20 cellular contexts compared by ENCODE assay signal in genomic region chr22:19901577-19902244, GRCh38. TPM values are rescaled to one million over a fixed set of nuclear protein-coding genes. Genes with fewer than 3 reads are reported as not detected.
A peak's percentile ranks its signal among the peaks of the same experiment; 100 is the strongest.
DNase-seq lines count a peak whose midpoint lies in the region; ATAC-seq and TF ChIP-seq lines count a peak whose summit lies in the region.
"Had no signal": no experiment of that assay in that cellular context is flagged by ENCODE, and none has a peak within 500 bp of the region (broad histone marks: within the 10 kb centered on the region; RNA-seq: fewer than 3 reads in every experiment).

No MANE protein-coding gene starts in this region.

- no peak overlapping the region for H3K4me3 ChIP-seq in BLaER1 treated with 17β-estradiol and CSF1 and Interleukin-3, amounts not matched to agents 10 nM and 100 nM
- H3K4me3 ChIP-seq in Loucy (ENCODE audit: low read length, poor library complexity, severe bottlenecking): no peak overlapping the region
- no peak overlapping the region for H3K4me3 ChIP-seq in neural progenitor cell
- no peak overlapping the region for H3K4me3 ChIP-seq in Caco-2 (ENCODE audit: low read depth, low read length)
- H3K4me3 ChIP-seq: A549, GM23248, HAP-1 had no signal

- CTCF ChIA-PET in Caco-2 (lab: Charles Lee): interaction anchor here (1.0 kb wide), 1 partner anchor 8 kb away, joined by 4 read pairs; no protein-coding TSS in a partner anchor

- no peaks in the 10 kb centered on the region for H3K9me3 ChIP-seq in BLaER1 treated with 17β-estradiol and CSF1 and Interleukin-3, amounts not matched to agents 10 nM and 100 nM (replicated peaks in 1 of 11)
- no peaks in the 10 kb centered on the region for H3K9me3 ChIP-seq in Loucy (ENCODE audit: insufficient read depth, low read depth, low read length)
- H3K9me3 ChIP-seq in neural progenitor cell (ENCODE audit: low read depth): no peaks in the 10 kb centered on the region
- no peaks in the 10 kb centered on the region for H3K9me3 ChIP-seq in Caco-2
- H3K9me3 ChIP-seq: A549, HAP-1 had no signal

- H3K27ac ChIP-seq in BLaER1 treated with 17β-estradiol and CSF1 and Interleukin-3, amounts not matched to agents 10 nM and 100 nM: no peak overlapping the region
- no peak overlapping the region for H3K27ac ChIP-seq in neural progenitor cell
- H3K27ac ChIP-seq: A549, GM23248, HL-60 had no signal

- ATAC-seq in GM21515 (IDR thresholded peaks at IDR 0.05; ENCODE audit: unreplicated experiment): no peak
- ATAC-seq: A549, SK-N-SH treated with all-trans-retinoic acid at 6 μM for 48 hours had no signal

- peaks cover 0 to 4% (median 0%) of the 10 kb centered on the region in 5 experiments for H3K9me3 Mint-ChIP-seq in brain
- H3K9me3 Mint-ChIP-seq in neural progenitor cell: no peaks in the 10 kb centered on the region
- no peaks in the 10 kb centered on the region for H3K9me3 Mint-ChIP-seq in Caco-2 (ENCODE audit: unreplicated experiment)
- H3K9me3 Mint-ChIP-seq: CD14-positive monocyte; CD8-positive, alpha-beta memory T cell had no signal

- no peaks in the 10 kb centered on the region for H3K9me2 ChIP-seq in Loucy (replicated peaks; ENCODE audit: low read depth, low read length)

- H3K79me2 ChIP-seq in Loucy (ENCODE audit: insufficient read depth, low read length) (no peaks in the 10 kb centered on the region), neural progenitor cell (ENCODE audit: low read depth) (no peaks in the 10 kb centered on the region)

- peaks cover 0 to 44% (median 0%) of the 10 kb centered on the region in 11 experiments; a peak in 7 of 22 replicates for H3K36me3 ChIP-seq in BLaER1 treated with 17β-estradiol and CSF1 and Interleukin-3, amounts not matched to agents 10 nM and 100 nM
- H3K36me3 ChIP-seq in Loucy (ENCODE audit: insufficient read depth, low read length) (no peaks in the 10 kb centered on the region), neural progenitor cell (no peaks in the 10 kb centered on the region), Caco-2 (ENCODE audit: control insufficient read depth, insufficient read depth, low read length) (no peaks in the 10 kb centered on the region)
- H3K36me3 ChIP-seq: HAP-1 had no signal

- peaks cover 0 to 41% (median 0%) of the 10 kb centered on the region in 11 experiments; a peak in 5 of 22 replicates for H4K20me1 ChIP-seq in BLaER1 treated with 17β-estradiol and CSF1 and Interleukin-3, amounts not matched to agents 10 nM and 100 nM
- H4K20me1 ChIP-seq in Loucy (ENCODE audit: insufficient read depth, low read length, poor library complexity, severe bottlenecking) (no peaks in the 10 kb centered on the region), neural progenitor cell (ENCODE audit: low read depth) (no peaks in the 10 kb centered on the region)

- no peak overlapping the region for H2AFZ ChIP-seq in Loucy (ENCODE audit: low read length)
- no peak overlapping the region for H2AFZ ChIP-seq in neural progenitor cell (replicated peaks)
- H2AFZ ChIP-seq: GM23248 had no signal

- POLR2A ChIA-PET in Caco-2 (lab: Charles Lee): no interaction called here

- no peaks in the 10 kb centered on the region for H3K27me3 ChIP-seq in BLaER1 treated with 17β-estradiol and CSF1 and Interleukin-3, amounts not matched to agents 10 nM and 100 nM
- no peaks in the 10 kb centered on the region for H3K27me3 ChIP-seq in Loucy (ENCODE audit: insufficient read depth, low read length, poor library complexity, severe bottlenecking)
- no peaks in the 10 kb centered on the region for H3K27me3 ChIP-seq in neural progenitor cell
- no peaks in the 10 kb centered on the region for H3K27me3 ChIP-seq in Caco-2 (replicated peaks; ENCODE audit: control insufficient read depth, insufficient read depth, low read length)

- H3K27ac Mint-ChIP-seq in brain: peak overlapping the region in 4 of 5 experiments; percentile 73 to 91 (median 86)
- peak overlapping the region; percentile 16 for H3K27ac Mint-ChIP-seq in neural progenitor cell
- no peak overlapping the region for H3K27ac Mint-ChIP-seq in Caco-2 (ENCODE audit: unreplicated experiment)

- intact Hi-C loops in Caco-2 (cut with micrococcal nuclease; ENCODE audit: unreplicated experiment) (no loop called here), cardiac septum (cut with DNase I) (loop anchor here (10.0 kb wide), 1 partner anchor 87 kb away; no protein-coding TSS in a partner anchor)

- DNase-seq in neural progenitor cell (ENCODE audit: low spot score): no peak
- no peak for DNase-seq in Caco-2
- DNase-seq in NCI-H1417 (lab: John Stamatoyannopoulos, UW): no peak
- DNase-seq in cardiac septum (ENCODE audit: low spot score): no peak
- DNase-seq: Calu3; CD8-positive, alpha-beta memory T cell; GM23248; Kasumi-1; MV-4-11; NCI-H1930; NCI-H748 treated with DMSO at 0.1 percent for 48 hours had no signal

- H3F3A ChIP-seq in Loucy (ENCODE audit: low read depth): no peaks in the 10 kb centered on the region
- peaks cover 8% of the 10 kb centered on the region for H3F3A ChIP-seq in neural progenitor cell (ENCODE audit: low read depth)

- TF ChIP-seq CTCF in Loucy (conservative IDR thresholded peaks at IDR 0.05; ENCODE audit: low read length): no peak
- no peak for TF ChIP-seq CTCF in brain (conservative IDR thresholded peaks at IDR 0.05)
- no peak for TF ChIP-seq CTCF in neural progenitor cell (IDR thresholded peaks at IDR 0.05)
- no peak for TF ChIP-seq CTCF in Caco-2 (IDR thresholded peaks at IDR 0.05; ENCODE audit: insufficient read depth in 1 of 2, low read depth in 1 of 2, low read length in 1 of 2, severe bottlenecking in 1 of 2, unreplicated experiment in 1 of 2)

- H3K4me1 Mint-ChIP-seq in brain (peaks cover 56% of the 10 kb centered on the region), neural progenitor cell (peaks cover 54% of the 10 kb centered on the region), Caco-2 (ENCODE audit: low read depth, unreplicated experiment) (no peaks in the 10 kb centered on the region)
- H3K4me1 Mint-ChIP-seq: CD14-positive monocyte; CD8-positive, alpha-beta memory T cell had no signal

- peak overlapping the region in 8 of 11 experiments; percentile 74 to 94 (median 78); a peak in 14 of 22 replicates for H3K4me2 ChIP-seq in BLaER1 treated with 17β-estradiol and CSF1 and Interleukin-3, amounts not matched to agents 10 nM and 100 nM
- H3K4me2 ChIP-seq in Loucy (ENCODE audit: low read depth, low read length, poor library complexity, severe bottlenecking) (no peak overlapping the region), neural progenitor cell (peak overlapping the region; percentile 36)
- H3K4me2 ChIP-seq: A549 had no signal

- H3K36me3 Mint-ChIP-seq in brain (no peaks in the 10 kb centered on the region), neural progenitor cell (no peaks in the 10 kb centered on the region), Caco-2 (ENCODE audit: insufficient read depth, unreplicated experiment) (peaks cover 5% of the 10 kb centered on the region)

- H3K27me3 Mint-ChIP-seq in brain (peaks cover 8% of the 10 kb centered on the region), neural progenitor cell (ENCODE audit: insufficient read depth, low read depth) (peaks cover 6% of the 10 kb centered on the region), Caco-2 (ENCODE audit: insufficient read depth, unreplicated experiment) (no peaks in the 10 kb centered on the region)
- H3K27me3 Mint-ChIP-seq: CD8-positive, alpha-beta memory T cell had no signal

- no TSS peak for BruUV-seq in Caco-2 (replicated peaks; lab: Mats Ljungman, UMichigan)

- H3K4me3 Mint-ChIP-seq in brain (no peak overlapping the region), neural progenitor cell (no peak overlapping the region), Caco-2 (ENCODE audit: unreplicated experiment) (no peak overlapping the region)
- H3K4me3 Mint-ChIP-seq: CD14-positive monocyte; CD8-positive, alpha-beta memory T cell had no signal

- peaks cover 0 to 72% (median 45%) of the 10 kb centered on the region in 10 experiments; a peak in 18 of 20 replicates for H3K4me1 ChIP-seq in BLaER1 treated with 17β-estradiol and CSF1 and Interleukin-3, amounts not matched to agents 10 nM and 100 nM
- H3K4me1 ChIP-seq in Loucy (ENCODE audit: insufficient read depth, low read length, poor library complexity, severe bottlenecking) (peaks cover 8% of the 10 kb centered on the region), neural progenitor cell (peaks cover 19% of the 10 kb centered on the region), Caco-2 (no peaks in the 10 kb centered on the region)
- H3K4me1 ChIP-seq: A549, HAP-1 had no signal

- peak overlapping the region in 3 of 11 experiments; percentile 9 to 59 (median 56); a peak in 2 of 22 replicates for H3K9ac ChIP-seq in BLaER1 treated with 17β-estradiol and CSF1 and Interleukin-3, amounts not matched to agents 10 nM and 100 nM
- H3K9ac ChIP-seq in Loucy (ENCODE audit: low read depth, low read length, poor library complexity, severe bottlenecking): peak overlapping the region; percentile 2
- no peak overlapping the region for H3K9ac ChIP-seq in neural progenitor cell
- H3K9ac ChIP-seq: GM23248 had no signal

RNA-seq across cellular contexts. Expression of gene COMT, which starts 39.9 kb away (rescaled TPM):
- 161 TPM for polyA plus RNA-seq in brain (ENCODE audit: insufficient read depth, low read depth, low replicate concordance)
- 1.1 and 1.3 TPM in 2 replicates for total RNA-seq in neural progenitor cell (ENCODE audit: low replicate concordance)
- total RNA-seq in Caco-2 (2022): 96.0 and 103 TPM in 2 replicates
- total RNA-seq in cardiac septum: 97.1 TPM

RNA-seq across cellular contexts. Expression of gene TXNRD2, which starts 39.9 kb away (rescaled TPM):
- polyA plus RNA-seq in brain (ENCODE audit: insufficient read depth, low read depth, low replicate concordance): 22.2 TPM
- total RNA-seq in neural progenitor cell (ENCODE audit: low replicate concordance) (0.19 and 3.1 TPM in 2 replicates), Caco-2 (2022) (44.8 and 47.0 TPM in 2 replicates), cardiac septum (33.3 TPM)

RNA-seq across cellular contexts. Expression of gene GNB1L, which starts 47.0 kb away (rescaled TPM):
- polyA plus RNA-seq in brain (ENCODE audit: insufficient read depth, low read depth, low replicate concordance): 9.5 TPM
- total RNA-seq in neural progenitor cell (ENCODE audit: low replicate concordance) (3.0 and 11.6 TPM in 2 replicates), Caco-2 (2022) (13.4 and 15.8 TPM in 2 replicates), cardiac septum (2.0 TPM)

RNA-seq across cellular contexts. Expression of gene RTL10, which starts 47.0 kb away (rescaled TPM):
- 16.2 TPM for polyA plus RNA-seq in brain (ENCODE audit: insufficient read depth, low read depth, low replicate concordance)
- total RNA-seq in neural progenitor cell (ENCODE audit: low replicate concordance) (7.3 and 16.3 TPM in 2 replicates), Caco-2 (2022) (27.5 and 29.7 TPM in 2 replicates), cardiac septum (6.3 TPM)

Comparison
In these comparisons a context has a peak if more than half of its experiments do, and no peak if none do; other contexts are left out.
1. RNA of gene COMT, which starts 39.9 kb away (total RNA-seq): 97.1 TPM in cardiac septum (single experiment) and 96.0 to 103 TPM in Caco-2; 1.1 to 1.3 TPM in neural progenitor cell; every median in the first group is over 10 times any median in the second.